In the genomic region with DNA sequence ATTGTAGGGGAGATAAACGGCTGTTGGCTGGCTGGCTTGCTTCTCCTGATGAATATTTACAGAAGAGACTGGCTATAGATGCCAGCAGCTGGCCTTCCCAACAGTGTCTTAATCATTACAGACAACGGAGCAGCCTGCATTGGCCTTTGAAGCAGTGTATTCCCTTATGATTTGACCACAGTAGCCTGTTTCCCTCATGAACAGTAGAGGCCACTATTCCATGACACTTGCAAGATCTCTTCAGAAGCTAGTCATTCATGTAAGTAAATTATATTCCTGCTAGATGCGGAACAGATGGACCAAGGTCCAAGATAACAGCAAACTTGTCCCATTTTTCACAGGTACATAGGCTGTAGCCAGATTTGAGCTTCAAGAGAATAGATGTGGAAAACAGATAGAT, we compare ENCODE assay signal across 9 cellular contexts. TPM values are rescaled to one million over a fixed set of nuclear protein-coding genes. Genes with fewer than 3 reads are reported as not detected.
DNase-seq lines count a peak whose midpoint lies in the region; ATAC-seq and TF ChIP-seq lines count a peak whose summit lies in the region.
"Had no signal": no experiment of that assay in that cellular context is flagged by ENCODE, and none has a peak within 500 bp of the region (broad histone marks: within the 10 kb centered on the region; RNA-seq: fewer than 3 reads in every experiment).

No MANE protein-coding gene starts in this region.

- no peak overlapping the region for H3K18ac ChIP-seq in IMR-90 (ENCODE audit: low read depth, low read length)

- H3K9me1 ChIP-seq in IMR-90 (ENCODE audit: insufficient read depth, low read length), result no peaks in the 10 kb centered on the region

- no peaks in the 10 kb centered on the region for H4K20me1 ChIP-seq in IMR-90 (ENCODE audit: insufficient read depth, low read length)

- H3K36me3 ChIP-seq in IMR-90 (ENCODE audit: control insufficient read depth, insufficient read depth, low read length), result no peaks in the 10 kb centered on the region
- H3K36me3 ChIP-seq: SJSA1 had no signal

- H3K79me1 ChIP-seq in IMR-90 (ENCODE audit: low read depth in 1 of 2, low read length in 2 of 2), result no peaks in the 10 kb centered on the region

- H3K9me3 ChIP-seq in IMR-90 (ENCODE audit: control insufficient read depth, insufficient read depth, low read length), result no peaks in the 10 kb centered on the region
- H3K9me3 ChIP-seq: SJSA1 had no signal

- CTCF ChIA-PET in IMR-90 (lab: Yijun Ruan, JAX), result interaction anchor here (0.7 to 1.2 kb wide), 3 partner anchors 15 to 90 kb away, joined by 3 to 5 read pairs (median 3); no protein-coding TSS in a partner anchor

- H3K14ac ChIP-seq in IMR-90 (replicated peaks; ENCODE audit: low read depth, low read length), result no peak overlapping the region

- TF ChIP-seq POLR2A in IMR-90 (IDR thresholded peaks at IDR 0.05; ENCODE audit: low read depth, low read length), result no peak

- TF ChIP-seq RAD21 in IMR-90 (IDR thresholded peaks at IDR 0.05; ENCODE audit: low read length), result peak; percentile 28

- H2BK15ac ChIP-seq in IMR-90 (ENCODE audit: low read depth, low read length), result no peak overlapping the region

- H4K5ac ChIP-seq in IMR-90 (ENCODE audit: low read depth, low read length), result no peak overlapping the region

- DNase-seq in COLO829 (ENCODE audit: low spot score) (peak; percentile 10), IMR-90 (peak; percentile 55), left kidney (ENCODE audit: low read depth, low spot score) (peak; percentile 44), D341Med (ENCODE audit: low spot score) (no peak), epidermal melanocyte (ENCODE audit: insufficient read length, low spot score) (no peak)
- DNase-seq in stimulated activated CD4-positive, alpha-beta T cell treated with anti-CD3 and anti-CD28 coated beads, Interleukin-2, amount 100 ng/mL, for 24 hours, result no peak

- H3K4ac ChIP-seq in IMR-90 (ENCODE audit: low read depth, low read length), result no peak overlapping the region

- H2AK5ac ChIP-seq in IMR-90 (ENCODE audit: low read depth, low read length), result no peak overlapping the region

- H2AFZ ChIP-seq in IMR-90 (replicated peaks; ENCODE audit: low read length, poor library complexity), result peak overlapping the region; percentile 13

- H3K9ac ChIP-seq in IMR-90 (ENCODE audit: low read depth, low read length), result no peak overlapping the region

- peak; percentile 93 for ATAC-seq in IMR-90 (ENCODE audit: low read depth)
- ATAC-seq in HG02938 (IDR thresholded peaks at IDR 0.05; ENCODE audit: unreplicated experiment), result no peak

- H4K8ac ChIP-seq in IMR-90 (ENCODE audit: low read depth in 2 of 2, low read length in 2 of 2), result no peak overlapping the region

- H3K4me2 ChIP-seq in IMR-90 (ENCODE audit: low read depth, low read length), result no peak overlapping the region

- peaks cover 9% of the 10 kb centered on the region for H3K27me3 ChIP-seq in IMR-90 (ENCODE audit: control insufficient read depth, insufficient read depth, low read length)
- H3K27me3 ChIP-seq: SJSA1 had no signal

- intact Hi-C loops in IMR-90 (cut with micrococcal nuclease), result no loop called here

- H2AK9ac ChIP-seq in IMR-90 (replicated peaks; ENCODE audit: low read depth, low read length, poor library complexity), result no peak overlapping the region

- dilution Hi-C loops in IMR-90 (cut with HindIII; ENCODE audit: low sequenced_read_pairs, unreplicated experiment), result no loop called here

- H2BK5ac ChIP-seq in IMR-90 (ENCODE audit: low read depth, low read length, poor library complexity, severe bottlenecking), result no peak overlapping the region

- no peak overlapping the region for H2BK120ac ChIP-seq in IMR-90 (ENCODE audit: low read depth, low read length)

- POLR2A ChIA-PET in IMR-90 (lab: Charles Lee; ENCODE audit: unreplicated experiment), result no interaction called here

- no peak overlapping the region for H4K91ac ChIP-seq in IMR-90 (ENCODE audit: insufficient read depth, low read depth, low read length)

- no peak overlapping the region for H2BK20ac ChIP-seq in IMR-90 (ENCODE audit: low read depth, low read length)

- no peak overlapping the region for H3K4me3 ChIP-seq in IMR-90 (ENCODE audit: insufficient read depth, low read depth, low read length)
- no peak overlapping the region for H3K4me3 ChIP-seq in WI38 (ENCODE audit: low read depth, low read length)
- H3K4me3 ChIP-seq: SJSA1 had no signal

- no peak overlapping the region for H3K27ac ChIP-seq in IMR-90 (ENCODE audit: insufficient read depth, low read length)
- H3K27ac ChIP-seq: SJSA1 had no signal

- H3K56ac ChIP-seq in IMR-90 (ENCODE audit: extremely low read depth, insufficient read depth, low read length), result no peak overlapping the region

- no CpG with 5 or more reads among the region's 3 CpGs for WGBS in IMR-90 (ENCODE audit: extremely low coverage in 2 of 2, insufficient read length in 1 of 2), 2 experiments

- TF ChIP-seq CTCF in IMR-90 (conservative IDR thresholded peaks at IDR 0.05; ENCODE audit: low read depth, low read length) (peak; percentile 44), WI38 (IDR thresholded peaks at IDR 0.05; ENCODE audit: low read depth, low read length) (peak; percentile 36; the same call in 1 of the 2 replicates)

- no TSS peak for BruUV-seq in IMR-90 (replicated peaks; lab: Mats Ljungman, UMichigan)

- in situ Hi-C loops in IMR-90 (cut with MboI; ENCODE audit: low sequenced_read_pairs), result no loop called here

- H3K4me1 ChIP-seq in IMR-90 (ENCODE audit: control insufficient read depth, insufficient read depth, low read length), result no peaks in the 10 kb centered on the region
- H3K4me1 ChIP-seq: SJSA1 had no signal

- no peak overlapping the region for H3K23ac ChIP-seq in IMR-90 (ENCODE audit: low read depth, low read length)

TF ChIP-seq in IMR-90, 13 proteins besides CTCF, POLR2A, EP300 and RAD21:
- TF ChIP-seq NFE2L2 (IDR thresholded peaks at IDR 0.05; ENCODE audit: low read depth, low read length), result no peak
- peak; percentile 9; the same call in 1 of the 2 replicates for TF ChIP-seq SMC3 (IDR thresholded peaks at IDR 0.05; ENCODE audit: low read depth, low read length)
- TF ChIP-seq BHLHE40 (IDR thresholded peaks at IDR 0.05; ENCODE audit: low read depth, low read length), result no peak
- TF ChIP-seq RCOR1 (IDR thresholded peaks at IDR 0.05; ENCODE audit: insufficient replicate concordance, low read length), result no peak
- TF ChIP-seq ELK1 (IDR thresholded peaks at IDR 0.05; ENCODE audit: borderline replicate concordance, low read depth, low read length), result no peak

RNA-seq across cellular contexts. Expression of gene TMCO5A, which starts 47.3 kb away (rescaled TPM):
- total RNA-seq in IMR-90 (2012; rRNA removed), result not detected in 2 replicates
- not detected in 2 replicates for polyA plus RNA-seq in IMR-90 (2012; rRNA removed)
- polyA plus RNA-seq in IMR-90 (2012; cell fraction: cytosol; rRNA removed), result not detected in 2 replicates
- 0.07 TPM in 1 of 2 replicates, not detected in the other for polyA plus RNA-seq in IMR-90 (2012; cell fraction: nucleus; rRNA removed; ENCODE audit: low replicate concordance)
- total RNA-seq: SJSA1 had no signal

Comparison
In these comparisons a context has a peak if more than half of its experiments do, and no peak if none do; other contexts are left out.
1. DNase-seq: peak in COLO829 (single experiment), IMR-90 (single experiment) and left kidney (single experiment); none in stimulated activated CD4-positive, alpha-beta T cell treated with anti-CD3 and anti-CD28 coated beads, Interleukin-2, amount 100 ng/mL, for 24 hours (0 of 2), D341Med (single experiment) and epidermal melanocyte (single experiment).